In the genomic region with DNA sequence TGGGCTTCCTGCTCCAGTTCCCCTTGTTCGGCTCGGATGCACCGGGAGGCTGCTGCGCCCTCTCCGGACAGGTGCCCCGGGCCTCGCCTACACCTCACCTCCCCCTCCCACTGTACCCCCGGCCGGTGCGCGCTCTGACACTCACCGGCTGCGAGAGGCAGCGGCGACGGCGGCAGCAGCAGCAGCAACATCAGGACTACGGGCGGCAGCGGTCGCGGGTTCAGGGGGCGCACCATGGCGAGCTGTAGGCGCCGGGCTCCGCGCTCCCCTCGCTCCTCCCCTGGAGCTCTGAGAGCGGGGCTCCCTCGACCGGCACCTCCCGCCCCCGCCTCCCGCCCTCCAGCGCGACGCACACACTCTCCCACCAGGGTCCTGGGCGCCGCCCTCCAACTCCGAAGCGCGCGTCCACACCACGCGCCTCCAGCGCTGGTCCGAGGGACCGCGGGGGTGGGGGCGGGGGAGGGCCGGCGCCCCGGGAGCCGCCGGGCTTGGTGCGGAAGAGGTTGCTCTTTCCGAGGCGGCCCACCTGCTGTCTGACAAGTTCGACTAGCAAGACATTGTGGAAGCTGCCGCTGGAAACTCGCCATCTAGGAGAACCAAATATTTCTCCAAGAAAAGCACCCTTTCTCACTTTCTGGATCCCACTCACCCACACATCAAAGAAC, we compare ENCODE assay signal across 9 cellular contexts. TPM values are rescaled to one million over a fixed set of nuclear protein-coding genes. Genes with fewer than 3 reads are reported as not detected.
A peak's percentile ranks its signal among the peaks of the same experiment; 100 is the strongest.
DNase-seq lines count a peak whose midpoint lies in the region; ATAC-seq and TF ChIP-seq lines count a peak whose summit lies in the region.
"Had no signal": no experiment of that assay in that cellular context is flagged by ENCODE, and none has a peak within 500 bp of the region (broad histone marks: within the 10 kb centered on the region; RNA-seq: fewer than 3 reads in every experiment).

A gene with protein sequence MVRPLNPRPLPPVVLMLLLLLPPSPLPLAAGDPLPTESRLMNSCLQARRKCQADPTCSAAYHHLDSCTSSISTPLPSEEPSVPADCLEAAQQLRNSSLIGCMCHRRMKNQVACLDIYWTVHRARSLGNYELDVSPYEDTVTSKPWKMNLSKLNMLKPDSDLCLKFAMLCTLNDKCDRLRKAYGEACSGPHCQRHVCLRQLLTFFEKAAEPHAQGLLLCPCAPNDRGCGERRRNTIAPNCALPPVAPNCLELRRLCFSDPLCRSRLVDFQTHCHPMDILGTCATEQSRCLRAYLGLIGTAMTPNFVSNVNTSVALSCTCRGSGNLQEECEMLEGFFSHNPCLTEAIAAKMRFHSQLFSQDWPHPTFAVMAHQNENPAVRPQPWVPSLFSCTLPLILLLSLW (minus strand): TSS at position 433 of the 665 bp plus-strand sequence. CDS start 197 bp downstream, at position 236.

- H3K36me3 ChIP-seq in BJ (ENCODE audit: control insufficient read depth, insufficient read depth, low read length) (no peaks in the 10 kb centered on the region), mucosa of descending colon (ENCODE audit: low read depth) (no peaks in the 10 kb centered on the region)

- H3K27me3 Mint-ChIP-seq in chondrocyte (ENCODE audit: low read depth): peaks cover 2% of the 10 kb centered on the region

- H3K4me1 Mint-ChIP-seq in chondrocyte (ENCODE audit: low read depth): peaks cover 7% of the 10 kb centered on the region

- intact Hi-C loops in mucosa of descending colon (cut with DNase I, micrococcal nuclease): no loop called here

- ATAC-seq in mucosa of descending colon: peak; percentile 19
- no peak for ATAC-seq in GM18868 (IDR thresholded peaks at IDR 0.05; ENCODE audit: unreplicated experiment)
- ATAC-seq: HCT116 had no signal

- CTCF ChIA-PET in BJ (lab: Yijun Ruan, JAX): interaction anchor here (0.6 to 1.2 kb wide), 3 partner anchors 9 to 97 kb away, joined by 3 read pairs; no protein-coding TSS in a partner anchor

- POLR2A ChIA-PET in BJ (lab: Charles Lee): no interaction called here

- peak within 1 kb of the TSS; percentile 37 for H3K4me3 ChIP-seq in BJ (ENCODE audit: low read depth, low read length)
- H3K4me3 ChIP-seq in mucosa of descending colon: no peak within 1 kb of the TSS

- DNase-seq in BJ (ENCODE audit: low read depth) (no peak), chondrocyte (ENCODE audit: low spot score) (peak; percentile 86), mucosa of descending colon (no peak), NOMO-1 treated with dmso at 0.1 percent for 144 hours (lab: John Stamatoyannopoulos, UW; ENCODE audit: unreplicated experiment) (no peak), NCI-H187 (lab: John Stamatoyannopoulos, UW) (no peak), hypothalamus (lab: John Stamatoyannopoulos, UW) (no peak)

- TF ChIP-seq CTCF in BJ (IDR thresholded peaks at IDR 0.05; ENCODE audit: insufficient read depth, low read depth, low read length) (no peak), chondrocyte (IDR thresholded peaks at IDR 0.05) (peak; percentile 8), mucosa of descending colon (IDR thresholded peaks at IDR 0.05) (no peak)

- TF ChIP-seq EP300 in Ishikawa (IDR thresholded peaks at IDR 0.05; ENCODE audit: borderline replicate concordance): no peak

- no peak within 1 kb of the TSS for H3K27ac Mint-ChIP-seq in chondrocyte (ENCODE audit: unreplicated experiment)

- peaks cover 6% of the 10 kb centered on the region for H3K4me1 ChIP-seq in mucosa of descending colon (ENCODE audit: low read depth)

- H3K36me3 Mint-ChIP-seq in chondrocyte (ENCODE audit: low read depth): no peaks in the 10 kb centered on the region

- H3K9me3 ChIP-seq in mucosa of descending colon: no peaks in the 10 kb centered on the region

- H3K27me3 ChIP-seq in BJ (ENCODE audit: control insufficient read depth, insufficient read depth, low read length): peaks cover 4% of the 10 kb centered on the region

- H3K9me3 Mint-ChIP-seq in chondrocyte (ENCODE audit: low read depth): no peaks in the 10 kb centered on the region

- H3K4me3 Mint-ChIP-seq in chondrocyte (ENCODE audit: unreplicated experiment): peak within 1 kb of the TSS; percentile 53

- no peak for TF ChIP-seq RAD21 in Ishikawa (IDR thresholded peaks at IDR 0.05; ENCODE audit: low read depth)

TF ChIP-seq in Ishikawa, 13 proteins besides CTCF, POLR2A, EP300 and RAD21:
- TF ChIP-seq TEAD4 (IDR thresholded peaks at IDR 0.05) (no peak), ZBTB7A (IDR thresholded peaks at IDR 0.05; ENCODE audit: low read depth) (peak; percentile 77; the same call in 1 of the 2 replicates), NFIC (IDR thresholded peaks at IDR 0.05) (peak; percentile 5; the same call in 1 of the 2 replicates)

RNA-seq across cellular contexts. Expression of the gene that starts here (rescaled TPM):
- not detected in 2 replicates for polyA plus RNA-seq in BJ (2011; rRNA removed)
- not detected in 2 replicates for polyA minus RNA-seq in BJ (2011; rRNA and poly(A)+ RNA removed)
- total RNA-seq in chondrocyte: 0.12 to 0.23 TPM in 2 of 3 replicates, not detected in the other
- 1 to 10 TPM in 2 of 3 donors, under 1 TPM in 1; 0.77 to 2.4 (median 1.1) TPM for total RNA-seq in mucosa of descending colon

Comparison
In these comparisons a context has a peak if more than half of its experiments do, and no peak if none do; other contexts are left out.
1. Peak in DNase-seq in chondrocyte; RNA of the gene not detected or under 1 TPM.